In genomic region chr12:53481458-53481857, GRCh38 we compare ENCODE assay signal across 12 cellular contexts. TPM values are rescaled to one million over a fixed set of nuclear protein-coding genes. Genes with fewer than 3 reads are reported as not detected.
DNase-seq lines count a peak whose midpoint lies in the region; FAIRE-seq and TF ChIP-seq lines count a peak whose summit lies in the region.
"Not testable (repeated sequence)": the region's sequence is repeated elsewhere in the genome, so short reads cannot be mapped to it uniquely, and the experiment has no call there.
"Had no signal": no experiment of that assay in that cellular context is flagged by ENCODE, and none has a peak within 500 bp of the region (broad histone marks: within the 10 kb centered on the region; RNA-seq: fewer than 3 reads in every experiment).

No MANE protein-coding gene starts in this region.

- H3K27ac ChIP-seq in KMS-11 (peak overlapping the region; percentile 12; the same call in 1 of the 2 replicates), smooth muscle cell (ENCODE audit: low read depth) (peak overlapping the region; percentile 17)

- H3K9me3 ChIP-seq in smooth muscle cell (replicated peaks; ENCODE audit: low read depth): not testable (repeated sequence)

- peaks cover 59% of the 10 kb centered on the region for H3K36me3 Mint-ChIP-seq in brain

- peak; percentile 61 for FAIRE-seq in G401.6 (lab: Jason Lieb, UNC)

- H3K9me3 Mint-ChIP-seq in brain: not testable (repeated sequence)

- peak; percentile 61 for DNase-seq in A172 (ENCODE audit: low spot score)
- peak; percentile 14 for DNase-seq in activated T-cell treated with anti-CD3 and anti-CD28 coated beads, Interleukin-2, amount 50 U/mL, for 1 hour
- peak; percentile 88 for DNase-seq in fibroblast of peridontal ligament (ENCODE audit: extremely low read depth)
- DNase-seq in myocyte (ENCODE audit: low read depth): peak; percentile 85
- DNase-seq in smooth muscle cell (lab: John Stamatoyannopoulos, UW; ENCODE audit: unreplicated experiment): not testable (repeated sequence)

- peaks cover 27% of the 10 kb centered on the region for H3K4me1 Mint-ChIP-seq in brain

- H3K4me1 ChIP-seq in KMS-11 (ENCODE audit: low read depth, poor library complexity, severe bottlenecking): peaks cover 58% of the 10 kb centered on the region
- not testable (repeated sequence) for H3K4me1 ChIP-seq in smooth muscle cell (ENCODE audit: low read depth)

- not testable (repeated sequence) for H3K4me3 Mint-ChIP-seq in brain

- not testable (repeated sequence) for H3K4me2 ChIP-seq in KMS-11, smooth muscle cell

- H2AFZ ChIP-seq in KMS-11 (ENCODE audit: low read depth); smooth muscle cell (ENCODE audit: low read depth): not testable (repeated sequence)

- peaks cover 32% of the 10 kb centered on the region for H4K20me1 ChIP-seq in KMS-11 (ENCODE audit: insufficient read depth)
- peaks cover 100% of the 10 kb centered on the region for H4K20me1 ChIP-seq in smooth muscle cell (ENCODE audit: low read depth)

- peaks cover 40% of the 10 kb centered on the region for H3K79me2 ChIP-seq in KMS-11 (ENCODE audit: insufficient read depth, low read depth)
- H3K79me2 ChIP-seq in smooth muscle cell (ENCODE audit: low read depth): peaks cover 14% of the 10 kb centered on the region

- not testable (repeated sequence) for H3K27me3 Mint-ChIP-seq in brain

- peaks cover 64% of the 10 kb centered on the region for H3F3A ChIP-seq in smooth muscle cell (ENCODE audit: low read depth)

- H3K27ac Mint-ChIP-seq in brain: peak overlapping the region in 3 of 5 experiments; percentile 8 to 67 (median 21)

- WGBS in smooth muscle cell (ENCODE audit: low lambda C conversion rate): 65% methylated on average over 6 of the region's 6 CpGs

- not testable (repeated sequence) for TF ChIP-seq CTCF in KMS-11 (conservative IDR thresholded peaks at IDR 0.05; ENCODE audit: low read depth, low read length); brain (conservative IDR thresholded peaks at IDR 0.05); smooth muscle cell (IDR thresholded peaks at IDR 0.05; ENCODE audit: borderline replicate concordance, insufficient read depth, poor library complexity, severe bottlenecking)

- H3K36me3 ChIP-seq in KMS-11 (ENCODE audit: insufficient read depth): peaks cover 55% of the 10 kb centered on the region
- H3K36me3 ChIP-seq in smooth muscle cell (ENCODE audit: low read depth): not testable (repeated sequence)

- H3K27me3 ChIP-seq in KMS-11 (ENCODE audit: insufficient read depth, low read depth); smooth muscle cell (ENCODE audit: low read depth): not testable (repeated sequence)

- not testable (repeated sequence) for H3K9ac ChIP-seq in KMS-11; smooth muscle cell (ENCODE audit: low read depth)

- H3K4me3 ChIP-seq in KMS-11 (IDR thresholded peaks at IDR 0.05; ENCODE audit: insufficient read depth, low read depth, low read length); smooth muscle cell: not testable (repeated sequence)

RNA-seq across cellular contexts. Expression of gene MAP3K12, which starts 17.8 kb away (rescaled TPM):
- total RNA-seq in A172 (2014; rRNA removed; shearing (Covaris generic)): 14.0 and 14.7 TPM in 2 replicates
- polyA plus RNA-seq in brain (ENCODE audit: insufficient read depth, low read depth, low replicate concordance): 16.8 TPM
- total RNA-seq in myocyte: 17.0 and 25.5 TPM in 2 replicates
- polyA plus RNA-seq in myocyte (2012): 20.6 TPM
- total RNA-seq in smooth muscle cell: 11.9 and 34.6 TPM in 2 replicates
- polyA plus RNA-seq in smooth muscle cell: 15.1 and 25.3 TPM in 2 replicates

RNA-seq across cellular contexts. Expression of gene TARBP2, which starts 19.6 kb away (rescaled TPM):
- total RNA-seq in A172 (2014; rRNA removed; shearing (Covaris generic)): 53.2 and 60.0 TPM in 2 replicates
- polyA plus RNA-seq in brain (ENCODE audit: insufficient read depth, low read depth, low replicate concordance) (19.4 TPM), smooth muscle cell (47.5 and 60.3 TPM in 2 replicates)
- total RNA-seq in myocyte (23.7 and 30.0 TPM in 2 replicates), smooth muscle cell (21.3 and 31.8 TPM in 2 replicates)
- 27.8 TPM for polyA plus RNA-seq in myocyte (2012)

RNA-seq across cellular contexts. Expression of gene NPFF, which starts 25.8 kb away (rescaled TPM):
- not detected in 2 replicates for total RNA-seq in A172 (2014; rRNA removed; shearing (Covaris generic))
- polyA plus RNA-seq in brain (ENCODE audit: insufficient read depth, low read depth, low replicate concordance): not detected
- total RNA-seq in myocyte: not detected in 2 replicates
- not detected for polyA plus RNA-seq in myocyte (2012)
- total RNA-seq in smooth muscle cell: not detected in 2 replicates
- 0.38 and 2.6 TPM in 2 replicates for polyA plus RNA-seq in smooth muscle cell
- total RNA-seq: activated CD8-positive, alpha-beta T cell treated with anti-CD3 and anti-CD28 coated beads for 36 hours; body of pancreas; CD4-positive, CD25-positive, alpha-beta regulatory T cell; prostate gland had no signal
- polyA plus RNA-seq: CD4-positive, CD25-positive, alpha-beta regulatory T cell had no signal

RNA-seq across cellular contexts. Expression of gene PCBP2, which starts 29.6 kb away (rescaled TPM):
- 107 and 137 TPM in 2 replicates for total RNA-seq in A172 (2014; rRNA removed; shearing (Covaris generic))
- polyA plus RNA-seq in brain (ENCODE audit: insufficient read depth, low read depth, low replicate concordance) (1,093 TPM), smooth muscle cell (90.8 and 128 TPM in 2 replicates)
- total RNA-seq in myocyte (141 and 158 TPM in 2 replicates), smooth muscle cell (229 and 306 TPM in 2 replicates)
- 670 TPM for polyA plus RNA-seq in myocyte (2012)

RNA-seq across cellular contexts. Expression of gene PRR13, which starts 39.9 kb away (rescaled TPM):
- 75.2 and 180 TPM in 2 replicates for total RNA-seq in A172 (2014; rRNA removed; shearing (Covaris generic))
- polyA plus RNA-seq in brain (ENCODE audit: insufficient read depth, low read depth, low replicate concordance) (109 TPM), smooth muscle cell (176 and 181 TPM in 2 replicates)
- total RNA-seq in myocyte (45.8 and 48.3 TPM in 2 replicates), smooth muscle cell (45.7 and 65.3 TPM in 2 replicates)
- 136 TPM for polyA plus RNA-seq in myocyte (2012)
